Comparison of ENCODE assay signal across 16 cellular contexts in the genomic region with DNA sequence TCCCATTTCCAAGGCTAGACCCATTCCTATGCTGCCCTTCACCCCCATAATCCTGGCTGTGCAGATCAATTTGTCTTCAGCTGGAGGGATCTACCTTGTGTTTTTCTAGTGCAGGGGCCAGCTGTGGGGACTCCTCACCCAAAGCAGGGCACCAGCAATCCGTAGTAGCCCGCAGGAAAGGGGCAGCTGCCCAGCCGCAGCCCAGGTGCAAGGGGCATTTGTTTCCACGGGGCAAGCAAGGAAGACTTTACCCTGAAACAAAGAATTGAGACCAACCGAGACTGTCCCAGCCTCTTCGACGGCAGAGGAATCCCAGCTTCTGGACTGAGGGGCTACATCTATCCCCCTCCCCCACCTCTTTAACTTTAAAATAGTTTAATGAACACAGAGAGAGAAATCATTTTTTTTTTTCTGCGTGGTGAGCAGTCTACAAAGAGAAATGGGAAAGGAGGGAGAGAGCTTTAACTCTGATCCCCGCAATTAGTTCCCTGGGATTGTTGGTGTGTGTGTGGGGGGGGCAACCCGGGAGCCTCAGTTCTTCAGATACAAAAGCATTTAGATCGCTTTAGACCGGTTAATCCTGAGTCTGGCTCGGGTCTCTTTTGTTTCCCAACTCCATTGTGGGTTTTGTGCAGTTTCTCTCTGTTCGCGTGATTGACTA. TPM values are rescaled to one million over a fixed set of nuclear protein-coding genes. Genes with fewer than 3 reads are reported as not detected.
A peak's percentile ranks its signal among the peaks of the same experiment; 100 is the strongest.
DNase-seq lines count a peak whose midpoint lies in the region; ATAC-seq and TF ChIP-seq lines count a peak whose summit lies in the region.
"Had no signal": no experiment of that assay in that cellular context is flagged by ENCODE, and none has a peak within 500 bp of the region (broad histone marks: within the 10 kb centered on the region; RNA-seq: fewer than 3 reads in every experiment).

No MANE protein-coding gene starts in this region.

- no peak for TF ChIP-seq POLR2A in breast epithelium (IDR thresholded peaks at IDR 0.05)
- TF ChIP-seq POLR2A in suprapubic skin (IDR thresholded peaks at IDR 0.05) = no peak

- H3K9me3 Mint-ChIP-seq in MCF 10A (ENCODE audit: unreplicated experiment) = no peaks in the 10 kb centered on the region
- no peaks in the 10 kb centered on the region for H3K9me3 Mint-ChIP-seq in activated B cell treated with CpG ODN at 0.5 μM for 24 hours
- H3K9me3 Mint-ChIP-seq in immature natural killer cell = peaks cover 0 to 5% (median 0%) of the 10 kb centered on the region in 6 donors

- intact Hi-C loops in MCF 10A (cut with micrococcal nuclease) = no loop called here
- intact Hi-C loops in breast epithelium (cut with DNase I; ENCODE audit: low total_unique reads) = no loop called here
- intact Hi-C loops in activated B cell treated with CpG ODN at 0.5 μM for 24 hours (cut with micrococcal nuclease) = loop anchor here (10.0 kb wide), 2 partner anchors 264 to 294 kb away; no protein-coding TSS in a partner anchor

- no peak for ATAC-seq in activated B cell treated with CpG ODN at 0.5 μM for 24 hours (ENCODE audit: low read depth)
- ATAC-seq in GM19397 (IDR thresholded peaks at IDR 0.05; ENCODE audit: unreplicated experiment) = no peak
- ATAC-seq: right lobe of liver had no signal

- BruUV-seq in MCF 10A (replicated peaks; lab: Mats Ljungman, UMichigan) = no TSS peak

- no peak overlapping the region for H3K27ac ChIP-seq in breast epithelium
- no peak overlapping the region for H3K27ac ChIP-seq in suprapubic skin
- H3K27ac ChIP-seq: BLaER1 treated with 17β-estradiol and CSF1 and Interleukin-3, amounts not matched to agents 10 nM and 100 nM; right lobe of liver; thoracic aorta had no signal

- POLR2A ChIA-PET in MCF 10A (lab: Yijun Ruan, JAX) (interaction anchor here (1.1 kb wide), 1 partner anchor 68 kb away, joined by 3 read pairs; no protein-coding TSS in a partner anchor), activated B cell treated with CpG ODN at 0.5 μM for 24 hours (lab: Charles Lee) (no interaction called here)

- H3K4me3 Mint-ChIP-seq in MCF 10A (ENCODE audit: unreplicated experiment) = peak overlapping the region; percentile 59
- peak overlapping the region; percentile 60 for H3K4me3 Mint-ChIP-seq in activated B cell treated with CpG ODN at 0.5 μM for 24 hours
- peak overlapping the region; percentile 57 to 83 (median 68) for H3K4me3 Mint-ChIP-seq in immature natural killer cell

- H3K27me3 Mint-ChIP-seq in MCF 10A (ENCODE audit: insufficient read depth, unreplicated experiment) (peaks cover 100% of the 10 kb centered on the region), activated B cell treated with CpG ODN at 0.5 μM for 24 hours (peaks cover 69% of the 10 kb centered on the region), immature natural killer cell (ENCODE audit: low read depth in 3 of 3) (peaks cover 33 to 55% (median 36%) of the 10 kb centered on the region in 3 donors)

- H3K9me3 ChIP-seq in breast epithelium = no peaks in the 10 kb centered on the region
- no peaks in the 10 kb centered on the region for H3K9me3 ChIP-seq in suprapubic skin
- H3K9me3 ChIP-seq: MG63, right lobe of liver, thoracic aorta had no signal

- H3K27me3 ChIP-seq in breast epithelium (peaks cover 4 to 90% of the 10 kb centered on the region in 2 donors), suprapubic skin (peaks cover 97% of the 10 kb centered on the region)

- H3K4me1 ChIP-seq in breast epithelium = peaks cover 0 to 8% of the 10 kb centered on the region in 2 donors
- peaks cover 41% of the 10 kb centered on the region for H3K4me1 ChIP-seq in suprapubic skin

- TF ChIP-seq EP300 in suprapubic skin (IDR thresholded peaks at IDR 0.05) = no peak

- TF ChIP-seq CTCF in MCF 10A (IDR thresholded peaks at IDR 0.05; ENCODE audit: unreplicated experiment) = no peak
- no peak for TF ChIP-seq CTCF in breast epithelium (IDR thresholded peaks at IDR 0.05)
- TF ChIP-seq CTCF in activated B cell treated with CpG ODN at 0.5 μM for 24 hours (IDR thresholded peaks at IDR 0.05) = no peak
- no peak for TF ChIP-seq CTCF in suprapubic skin (IDR thresholded peaks at IDR 0.05)
- TF ChIP-seq CTCF in GM10266 (IDR thresholded peaks at IDR 0.05; ENCODE audit: control insufficient read depth, insufficient read depth, low read depth, missing control alignments) = no peak

- WGBS in suprapubic skin = 12% methylated on average over 15 of the region's 15 CpGs

- DNase-seq in MCF 10A (ENCODE audit: unreplicated experiment) (no peak), breast epithelium (ENCODE audit: low spot score in 2 of 2) (no peak), activated B cell treated with CpG ODN at 0.5 μM for 24 hours (no peak), immature natural killer cell (no peak), suprapubic skin (ENCODE audit: low spot score in 2 of 2) (no peak), COR-L47 (lab: John Stamatoyannopoulos, UW) (no peak), GM10266 (ENCODE audit: extremely low spot score) (no peak)
- DNase-seq: activated naive CD4-positive, alpha-beta T cell; MG63; midbrain; NCI-H510A treated with DMSO at 0.1 percent for 48 hours; SIG-M5 had no signal

- no peak overlapping the region for H3K27ac Mint-ChIP-seq in MCF 10A (ENCODE audit: low read depth, unreplicated experiment)
- no peak overlapping the region for H3K27ac Mint-ChIP-seq in activated B cell treated with CpG ODN at 0.5 μM for 24 hours
- H3K27ac Mint-ChIP-seq in immature natural killer cell = no peak overlapping the region

- CTCF ChIA-PET in MCF 10A (lab: Yijun Ruan, JAX) = interaction anchor here (0.6 kb wide), 1 partner anchor 48 kb away, joined by 3 read pairs; no protein-coding TSS in a partner anchor
- CTCF ChIA-PET in activated B cell treated with CpG ODN at 0.5 μM for 24 hours (lab: Charles Lee) = no interaction called here

- no peaks in the 10 kb centered on the region for H3K36me3 ChIP-seq in breast epithelium
- no peaks in the 10 kb centered on the region for H3K36me3 ChIP-seq in suprapubic skin
- H3K36me3 ChIP-seq: BLaER1 treated with 17β-estradiol and CSF1 and Interleukin-3, amounts not matched to agents 10 nM and 100 nM; MG63; right lobe of liver; thoracic aorta had no signal

- H3K4me3 ChIP-seq in breast epithelium = no peak overlapping the region
- H3K4me3 ChIP-seq in suprapubic skin = peak overlapping the region; percentile 32
- H3K4me3 ChIP-seq: MG63, right lobe of liver had no signal

- H3K4me1 Mint-ChIP-seq in MCF 10A (ENCODE audit: insufficient read depth, unreplicated experiment) = peaks cover 24% of the 10 kb centered on the region
- peaks cover 40% of the 10 kb centered on the region for H3K4me1 Mint-ChIP-seq in activated B cell treated with CpG ODN at 0.5 μM for 24 hours
- H3K4me1 Mint-ChIP-seq in immature natural killer cell = peaks cover 31 to 33% of the 10 kb centered on the region in 2 donors

- H3K36me3 Mint-ChIP-seq in MCF 10A (ENCODE audit: insufficient read depth, unreplicated experiment) (no peaks in the 10 kb centered on the region), activated B cell treated with CpG ODN at 0.5 μM for 24 hours (ENCODE audit: low read depth) (no peaks in the 10 kb centered on the region), immature natural killer cell (no peaks in the 10 kb centered on the region)

RNA-seq across cellular contexts. Expression of a gene that starts 10.7 kb away (rescaled TPM):
- 0.20 and 0.63 TPM in 2 replicates for total RNA-seq in MCF 10A (2022)
- not detected for total RNA-seq in breast epithelium
- total RNA-seq in activated B cell treated with CpG ODN at 0.5 μM for 24 hours = not detected in 2 replicates
- polyA plus RNA-seq in immature natural killer cell = not detected
- 10 to 100 TPM in 3 of 4 donors, 1 to 10 TPM in 1; 1.7 to 20.6 (median 11.6) TPM for total RNA-seq in suprapubic skin
- total RNA-seq: thoracic aorta had no signal
